In the genomic region with DNA sequence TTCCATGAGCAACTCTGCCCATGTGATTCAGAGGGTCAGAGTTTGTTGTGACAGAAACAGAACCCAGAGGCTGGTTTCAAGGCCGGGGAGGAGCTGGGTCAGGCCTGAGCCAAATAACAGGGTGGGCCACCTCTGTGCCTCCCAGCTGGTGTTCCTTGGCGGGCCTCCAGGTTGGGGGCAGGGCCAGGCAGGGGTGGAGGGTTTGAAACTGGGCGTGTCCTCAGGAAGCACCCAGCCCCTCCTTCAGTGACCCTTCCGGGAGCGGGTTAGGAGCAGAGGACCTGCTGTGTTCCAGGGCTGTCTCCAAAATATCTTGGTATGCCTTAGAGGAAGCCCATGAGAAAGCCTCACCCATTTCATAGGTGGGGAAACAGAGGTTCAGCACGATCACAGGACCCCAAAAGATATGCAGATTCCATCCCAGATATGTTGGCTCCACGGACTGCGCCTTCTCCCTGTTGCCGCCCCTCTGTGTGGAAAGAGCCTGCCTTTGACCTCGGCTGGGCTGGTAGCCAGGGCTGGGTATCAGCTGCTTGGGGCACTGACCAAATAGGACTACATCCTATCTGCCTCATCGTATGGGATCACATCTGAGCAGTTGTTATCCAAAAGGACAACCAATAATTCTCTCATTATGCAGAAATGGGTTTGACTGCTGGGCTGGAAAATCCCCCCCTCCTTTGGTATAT, we compare ENCODE assay signal across 21 cellular contexts.
DNase-seq lines count a peak whose midpoint lies in the region; ATAC-seq and TF ChIP-seq lines count a peak whose summit lies in the region.
"Had no signal": no experiment of that assay in that cellular context is flagged by ENCODE, and none has a peak within 500 bp of the region (broad histone marks: within the 10 kb centered on the region; RNA-seq: fewer than 3 reads in every experiment).

No MANE protein-coding gene starts in this region.

- peaks cover 25% of the 10 kb centered on the region for H3K4me1 ChIP-seq in left ventricle myocardium inferior
- H3K4me1 ChIP-seq in gastroesophageal sphincter: peaks cover 0 to 32% (median 6%) of the 10 kb centered on the region in 3 donors
- peaks cover 3% of the 10 kb centered on the region for H3K4me1 ChIP-seq in osteoblast (ENCODE audit: insufficient read depth, low read length)
- H3K4me1 ChIP-seq in upper lobe of right lung: peaks cover 7% of the 10 kb centered on the region

- 48 to 70% methylated on average over 4 to 6 of the region's 11 CpGs for WGBS in gastroesophageal sphincter (ENCODE audit: low coverage in 1 of 2), 2 donors

- peak; percentile 61 for DNase-seq in cardiac septum (ENCODE audit: low spot score)
- DNase-seq in left ventricle myocardium inferior: no peak
- DNase-seq in osteoblast (ENCODE audit: insufficient read length, low spot score, missing footprints): no peak
- no peak for DNase-seq in upper lobe of right lung
- DNase-seq in DMS 273 (lab: John Stamatoyannopoulos, UW; ENCODE audit: unreplicated experiment): no peak
- DNase-seq in WERI-Rb-1: no peak
- DNase-seq: 8988T; activated CD4-positive, alpha-beta T cell treated with anti-CD3 and anti-CD28 coated beads, Interleukin-2, amount 10 ng/mL, durations not matched to agents 24 days and 14 days; activated naive CD8-positive, alpha-beta T cell treated with anti-CD3 and anti-CD28 coated beads, Interleukin-2, amount 10 ng/mL, durations not matched to agents 7 days and 5 days; immature natural killer cell; naive B cell; NCI-H2107; NCI-H510A treated with DMSO at 0.1 percent for 48 hours; stimulated activated CD4-positive, alpha-beta T cell treated with anti-CD3 and anti-CD28 coated beads, Interleukin-2, amount 100 ng/mL, for 48 hours had no signal

- H3K9me3 ChIP-seq in left ventricle myocardium inferior (replicated peaks) (peaks cover 13% of the 10 kb centered on the region), gastroesophageal sphincter (peaks cover 0 to 20% (median 0%) of the 10 kb centered on the region in 3 donors), osteoblast (ENCODE audit: low read depth, low read length) (no peaks in the 10 kb centered on the region), upper lobe of right lung (no peaks in the 10 kb centered on the region), WERI-Rb-1 (ENCODE audit: severe bottlenecking) (peaks cover 6% of the 10 kb centered on the region)
- H3K9me3 ChIP-seq: body of pancreas had no signal

- peak; percentile 26 for ATAC-seq in gastroesophageal sphincter
- peak; percentile 19 for ATAC-seq in upper lobe of right lung
- no peak for ATAC-seq in HG02678 (IDR thresholded peaks at IDR 0.05; ENCODE audit: unreplicated experiment)
- ATAC-seq: activated T-helper 17 cell treated with anti-CD3 and anti-CD28 coated beads, Interleukin-2, amount 50 U/mL, for 72 hours had no signal

- H3K79me2 ChIP-seq in osteoblast (ENCODE audit: insufficient read depth, low read length): no peaks in the 10 kb centered on the region

- no peak for TF ChIP-seq CTCF in left ventricle myocardium inferior (IDR thresholded peaks at IDR 0.05; ENCODE audit: borderline replicate concordance)
- TF ChIP-seq CTCF in gastroesophageal sphincter (IDR thresholded peaks at IDR 0.05): no peak
- TF ChIP-seq CTCF in osteoblast (IDR thresholded peaks at IDR 0.05; ENCODE audit: extremely low read depth, low read depth, low read length): no peak
- TF ChIP-seq CTCF in upper lobe of right lung (IDR thresholded peaks at IDR 0.05): no peak
- no peak for TF ChIP-seq CTCF in WERI-Rb-1 (IDR thresholded peaks at IDR 0.05; ENCODE audit: low read depth, low read length)

- intact Hi-C loops in cardiac septum (cut with DNase I) (no loop called here), left ventricle myocardium inferior (cut with micrococcal nuclease) (no loop called here), upper lobe of right lung (cut with DNase I) (no loop called here)

- TF ChIP-seq EP300 in gastroesophageal sphincter (IDR thresholded peaks at IDR 0.05): no peak

- H3K27me3 ChIP-seq in left ventricle myocardium inferior (ENCODE audit: low read depth) (no peaks in the 10 kb centered on the region), gastroesophageal sphincter (peaks cover 15% of the 10 kb centered on the region), osteoblast (ENCODE audit: insufficient read depth, low read length) (no peaks in the 10 kb centered on the region), upper lobe of right lung (no peaks in the 10 kb centered on the region), WERI-Rb-1 (ENCODE audit: insufficient read depth, low read depth, severe bottlenecking) (no peaks in the 10 kb centered on the region)
- H3K27me3 ChIP-seq: body of pancreas had no signal

- peak overlapping the region; percentile 28 for H3K4me2 ChIP-seq in osteoblast (ENCODE audit: insufficient read depth, low read length)

- H3K36me3 ChIP-seq in left ventricle myocardium inferior (no peaks in the 10 kb centered on the region), gastroesophageal sphincter (no peaks in the 10 kb centered on the region), osteoblast (ENCODE audit: insufficient read depth, low read length) (no peaks in the 10 kb centered on the region), upper lobe of right lung (no peaks in the 10 kb centered on the region), WERI-Rb-1 (no peaks in the 10 kb centered on the region)
- H3K36me3 ChIP-seq: heart left ventricle had no signal

- no peak for TF ChIP-seq POLR2A in gastroesophageal sphincter (IDR thresholded peaks at IDR 0.05)

- H4K20me1 ChIP-seq in osteoblast (ENCODE audit: insufficient read depth, low read length): no peaks in the 10 kb centered on the region

- H3K4me3 ChIP-seq in left ventricle myocardium inferior (no peak overlapping the region), gastroesophageal sphincter (no peak overlapping the region), osteoblast (ENCODE audit: insufficient read depth, low read length) (no peak overlapping the region), upper lobe of right lung (no peak overlapping the region), WERI-Rb-1 (ENCODE audit: low read depth, low read length) (no peak overlapping the region)
- H3K4me3 ChIP-seq: body of pancreas, heart left ventricle, lung, skin epidermis had no signal

- no peak overlapping the region for H3K27ac ChIP-seq in left ventricle myocardium inferior (replicated peaks)
- no peak overlapping the region for H3K27ac ChIP-seq in gastroesophageal sphincter
- no peak overlapping the region for H3K27ac ChIP-seq in osteoblast (ENCODE audit: low read depth, low read length)
- H3K27ac ChIP-seq in upper lobe of right lung: no peak overlapping the region
- H3K27ac ChIP-seq in WERI-Rb-1: no peak overlapping the region
- H3K27ac ChIP-seq: body of pancreas, heart left ventricle had no signal

- H2AFZ ChIP-seq in osteoblast (ENCODE audit: low read length): no peak overlapping the region
